ENCODE assay signal across 1 cellular context in the genomic region with DNA sequence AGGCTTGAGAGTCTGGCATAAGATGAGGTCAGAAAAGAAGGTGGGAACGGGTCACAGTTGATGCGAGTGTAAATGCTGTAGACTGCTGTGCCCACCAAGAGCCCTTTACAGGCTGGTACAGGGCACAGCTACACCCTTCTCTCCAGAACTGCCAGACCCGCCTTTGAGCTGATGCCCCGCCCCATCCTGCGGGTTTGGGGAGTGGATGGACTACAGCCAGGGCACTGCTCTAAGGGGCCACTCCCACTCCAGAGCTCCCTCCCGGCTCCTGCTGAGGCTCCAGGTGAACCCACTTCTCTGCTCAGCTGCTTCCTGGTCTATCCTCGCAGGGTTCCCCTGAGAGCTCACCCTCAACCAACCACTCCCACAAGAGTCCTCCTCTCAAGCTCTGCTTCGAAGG.
TF ChIP-seq lines count a peak whose summit lies in the region.

No MANE protein-coding gene starts in this region.

TF ChIP-seq in WTC11, 78 proteins besides CTCF, POLR2A, EP300 and RAD21:
- TF ChIP-seq ZNF396 (CRISPR knock-in tag; IDR thresholded peaks at IDR 0.05; ENCODE audit: borderline replicate concordance) (no peak), NR2C2 (CRISPR knock-in tag; IDR thresholded peaks at IDR 0.05) (no peak), SP1 (CRISPR knock-in tag; conservative IDR thresholded peaks at IDR 0.05) (no peak), SMAD4 (CRISPR knock-in tag; IDR thresholded peaks at IDR 0.05) (no peak), GABPB1 (CRISPR knock-in tag; IDR thresholded peaks at IDR 0.05) (no peak), SMAD3 (CRISPR knock-in tag; IDR thresholded peaks at IDR 0.05; ENCODE audit: borderline replicate concordance) (no peak), ZNF138 (CRISPR knock-in tag; conservative IDR thresholded peaks at IDR 0.05) (no peak)
- TF ChIP-seq, protein P1, sequence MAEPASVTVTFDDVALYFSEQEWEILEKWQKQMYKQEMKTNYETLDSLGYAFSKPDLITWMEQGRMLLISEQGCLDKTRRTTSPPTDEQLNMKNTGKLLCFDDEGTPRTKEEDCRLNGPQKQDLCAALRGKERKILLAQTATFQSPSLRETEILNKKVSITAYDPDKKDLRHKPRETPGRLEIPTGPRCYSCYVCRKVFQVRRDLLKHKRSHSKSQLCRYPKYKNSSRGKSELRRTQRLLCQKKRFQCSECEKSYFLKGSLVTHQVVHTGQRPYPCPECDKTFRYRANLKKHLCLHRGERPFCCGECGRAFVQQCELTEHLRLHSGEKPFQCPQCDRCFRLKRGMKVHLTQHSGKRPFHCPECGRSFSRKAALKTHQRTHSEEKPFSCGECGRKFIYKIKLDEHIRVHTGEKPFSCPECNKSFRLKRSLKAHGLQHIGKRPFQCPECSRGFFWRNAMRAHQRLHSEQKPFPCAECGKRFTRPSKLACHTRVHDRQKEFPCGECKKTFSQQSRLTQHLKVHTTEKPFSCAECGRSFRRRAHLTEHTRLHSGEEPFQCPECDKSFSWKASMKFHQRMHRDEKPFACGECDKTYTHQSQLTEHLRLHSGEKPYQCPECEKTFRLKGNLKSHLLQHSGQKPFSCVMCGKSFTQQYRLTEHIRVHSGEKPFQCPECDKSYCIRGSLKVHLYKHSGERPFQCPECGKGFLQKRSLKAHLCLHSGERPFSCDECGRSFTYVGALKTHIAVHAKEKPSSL (CRISPR knock-in tag; conservative IDR thresholded peaks at IDR 0.05) = no peak
- TF ChIP-seq, protein P2, sequence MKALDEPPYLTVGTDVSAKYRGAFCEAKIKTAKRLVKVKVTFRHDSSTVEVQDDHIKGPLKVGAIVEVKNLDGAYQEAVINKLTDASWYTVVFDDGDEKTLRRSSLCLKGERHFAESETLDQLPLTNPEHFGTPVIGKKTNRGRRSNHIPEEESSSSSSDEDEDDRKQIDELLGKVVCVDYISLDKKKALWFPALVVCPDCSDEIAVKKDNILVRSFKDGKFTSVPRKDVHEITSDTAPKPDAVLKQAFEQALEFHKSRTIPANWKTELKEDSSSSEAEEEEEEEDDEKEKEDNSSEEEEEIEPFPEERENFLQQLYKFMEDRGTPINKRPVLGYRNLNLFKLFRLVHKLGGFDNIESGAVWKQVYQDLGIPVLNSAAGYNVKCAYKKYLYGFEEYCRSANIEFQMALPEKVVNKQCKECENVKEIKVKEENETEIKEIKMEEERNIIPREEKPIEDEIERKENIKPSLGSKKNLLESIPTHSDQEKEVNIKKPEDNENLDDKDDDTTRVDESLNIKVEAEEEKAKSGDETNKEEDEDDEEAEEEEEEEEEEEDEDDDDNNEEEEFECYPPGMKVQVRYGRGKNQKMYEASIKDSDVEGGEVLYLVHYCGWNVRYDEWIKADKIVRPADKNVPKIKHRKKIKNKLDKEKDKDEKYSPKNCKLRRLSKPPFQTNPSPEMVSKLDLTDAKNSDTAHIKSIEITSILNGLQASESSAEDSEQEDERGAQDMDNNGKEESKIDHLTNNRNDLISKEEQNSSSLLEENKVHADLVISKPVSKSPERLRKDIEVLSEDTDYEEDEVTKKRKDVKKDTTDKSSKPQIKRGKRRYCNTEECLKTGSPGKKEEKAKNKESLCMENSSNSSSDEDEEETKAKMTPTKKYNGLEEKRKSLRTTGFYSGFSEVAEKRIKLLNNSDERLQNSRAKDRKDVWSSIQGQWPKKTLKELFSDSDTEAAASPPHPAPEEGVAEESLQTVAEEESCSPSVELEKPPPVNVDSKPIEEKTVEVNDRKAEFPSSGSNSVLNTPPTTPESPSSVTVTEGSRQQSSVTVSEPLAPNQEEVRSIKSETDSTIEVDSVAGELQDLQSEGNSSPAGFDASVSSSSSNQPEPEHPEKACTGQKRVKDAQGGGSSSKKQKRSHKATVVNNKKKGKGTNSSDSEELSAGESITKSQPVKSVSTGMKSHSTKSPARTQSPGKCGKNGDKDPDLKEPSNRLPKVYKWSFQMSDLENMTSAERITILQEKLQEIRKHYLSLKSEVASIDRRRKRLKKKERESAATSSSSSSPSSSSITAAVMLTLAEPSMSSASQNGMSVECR (CRISPR knock-in tag; IDR thresholded peaks at IDR 0.05; ENCODE audit: borderline replicate concordance) = no peak
- TF ChIP-seq, protein P3, sequence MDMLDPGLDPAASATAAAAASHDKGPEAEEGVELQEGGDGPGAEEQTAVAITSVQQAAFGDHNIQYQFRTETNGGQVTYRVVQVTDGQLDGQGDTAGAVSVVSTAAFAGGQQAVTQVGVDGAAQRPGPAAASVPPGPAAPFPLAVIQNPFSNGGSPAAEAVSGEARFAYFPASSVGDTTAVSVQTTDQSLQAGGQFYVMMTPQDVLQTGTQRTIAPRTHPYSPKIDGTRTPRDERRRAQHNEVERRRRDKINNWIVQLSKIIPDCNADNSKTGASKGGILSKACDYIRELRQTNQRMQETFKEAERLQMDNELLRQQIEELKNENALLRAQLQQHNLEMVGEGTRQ (CRISPR knock-in tag; IDR thresholded peaks at IDR 0.05) = no peak
- TF ChIP-seq, protein P4, sequence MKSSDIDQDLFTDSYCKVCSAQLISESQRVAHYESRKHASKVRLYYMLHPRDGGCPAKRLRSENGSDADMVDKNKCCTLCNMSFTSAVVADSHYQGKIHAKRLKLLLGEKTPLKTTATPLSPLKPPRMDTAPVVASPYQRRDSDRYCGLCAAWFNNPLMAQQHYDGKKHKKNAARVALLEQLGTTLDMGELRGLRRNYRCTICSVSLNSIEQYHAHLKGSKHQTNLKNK (CRISPR knock-in tag; IDR thresholded peaks at IDR 0.05) = no peak
TF ChIP-seq in WTC11: peak in this region for 0.
